Comparison of ENCODE assay signal across 11 cellular contexts in the genomic region with DNA sequence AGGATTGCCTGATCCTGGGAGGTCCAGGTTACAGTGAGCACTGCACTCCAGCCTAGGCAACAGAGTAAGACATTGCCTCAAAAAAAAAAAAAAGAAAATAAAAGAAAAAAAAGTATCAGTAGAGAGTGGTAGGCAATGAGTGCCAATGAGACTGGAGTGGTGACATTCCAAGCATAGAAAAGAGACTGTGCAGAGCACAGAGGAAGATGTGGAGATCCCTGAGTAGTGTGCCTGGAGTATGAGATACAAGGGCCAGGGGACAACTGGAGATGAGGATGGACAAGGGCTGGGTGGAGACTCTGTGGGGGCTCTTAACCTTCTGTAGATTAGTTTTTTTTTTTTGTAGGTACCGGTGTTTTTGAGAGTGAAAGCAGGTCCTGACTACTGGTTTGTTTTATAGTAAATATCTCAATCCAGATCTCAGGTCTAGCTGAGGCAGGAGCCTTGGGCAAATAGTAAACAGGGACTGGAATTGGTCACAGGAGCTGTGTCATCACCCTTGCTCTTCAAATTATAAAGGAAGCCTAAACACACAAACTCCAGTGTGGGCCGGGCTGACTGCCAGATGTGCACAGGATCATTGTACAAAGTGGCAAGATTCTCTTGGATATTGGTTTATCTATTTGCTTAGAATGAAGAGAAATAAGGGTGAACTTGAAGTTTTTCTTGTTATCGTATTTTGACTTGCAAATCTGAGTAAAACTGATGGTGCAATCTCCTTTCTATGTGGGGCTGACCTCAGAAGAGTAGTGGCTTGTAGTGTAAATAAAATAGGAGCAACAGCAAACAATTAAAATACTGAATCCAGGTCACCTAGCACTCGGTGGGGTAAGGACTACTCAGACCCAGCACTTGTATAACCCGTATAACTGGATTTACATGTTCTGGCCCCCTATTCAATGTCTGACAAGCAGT.
DNase-seq lines count a peak whose midpoint lies in the region; ATAC-seq and TF ChIP-seq lines count a peak whose summit lies in the region.
"Had no signal": no experiment of that assay in that cellular context is flagged by ENCODE, and none has a peak within 500 bp of the region (broad histone marks: within the 10 kb centered on the region; RNA-seq: fewer than 3 reads in every experiment).

No MANE protein-coding gene starts in this region.

- H3K4me1 ChIP-seq in lung (ENCODE audit: control insufficient read depth in 2 of 2, insufficient read depth in 2 of 2, low read length in 2 of 2) (peaks cover 2 to 5% of the 10 kb centered on the region in 2 donors), ovary (ENCODE audit: insufficient read depth) (peaks cover under 1% of the 10 kb centered on the region)

- DNase-seq in DMS53 (lab: John Stamatoyannopoulos, UW) (peak; percentile 96), NCI-H1092 (lab: John Stamatoyannopoulos, UW) (peak; percentile 38), lung (ENCODE audit: low spot score) (peak; percentile 50), occipital lobe (lab: John Stamatoyannopoulos, UW) (no peak), ovary (no peak)
- no peak for DNase-seq in activated T-helper 2 cell treated with anti-CD3 and anti-CD28 coated beads, Interferon-gamma antibody, Interleukin-2, Interleukin-4, amounts not matched to agents 10 μg/mL and 5 μg/mL and 100 μg/mL, durations not matched to agents 14 hours and 24 hours and 36 hours (ENCODE audit: low spot score)
- DNase-seq: stimulated activated naive CD8-positive, alpha-beta T cell treated with anti-CD3 and anti-CD28 coated beads, Interleukin-15, amount 100 ng/mL, for 72 hours; T-helper 17 cell had no signal

- H3K36me3 ChIP-seq in lung (ENCODE audit: control insufficient read depth in 2 of 2, insufficient read depth in 2 of 2, low read length in 2 of 2) = no peaks in the 10 kb centered on the region
- H3K36me3 ChIP-seq in ovary = no peaks in the 10 kb centered on the region
- H3K36me3 ChIP-seq: BLaER1 treated with 17β-estradiol and CSF1 and Interleukin-3, amounts not matched to agents 10 nM and 100 nM had no signal

- H3K4me1 Mint-ChIP-seq in activated T-helper 2 cell treated with anti-CD3 and anti-CD28 coated beads, Interferon-gamma antibody, Interleukin-2, Interleukin-4, amounts not matched to agents 10 μg/mL and 5 μg/mL and 100 μg/mL, durations not matched to agents 14 hours and 24 hours and 36 hours (ENCODE audit: low read depth) = peaks cover 6% of the 10 kb centered on the region
- H3K4me1 Mint-ChIP-seq: stimulated activated naive CD8-positive, alpha-beta T cell treated with anti-CD3 and anti-CD28 coated beads, Interleukin-15, amount 100 ng/mL, for 72 hours; T-helper 17 cell had no signal

- TF ChIP-seq EP300 in ovary (IDR thresholded peaks at IDR 0.05) = no peak

- no peak overlapping the region for H3K27ac Mint-ChIP-seq in activated T-helper 2 cell treated with anti-CD3 and anti-CD28 coated beads, Interferon-gamma antibody, Interleukin-2, Interleukin-4, amounts not matched to agents 10 μg/mL and 5 μg/mL and 100 μg/mL, durations not matched to agents 14 hours and 24 hours and 36 hours
- H3K27ac Mint-ChIP-seq: T-helper 17 cell had no signal

- no peaks in the 10 kb centered on the region for H3K36me3 Mint-ChIP-seq in activated T-helper 2 cell treated with anti-CD3 and anti-CD28 coated beads, Interferon-gamma antibody, Interleukin-2, Interleukin-4, amounts not matched to agents 10 μg/mL and 5 μg/mL and 100 μg/mL, durations not matched to agents 14 hours and 24 hours and 36 hours (ENCODE audit: low read depth)

- H3K27ac ChIP-seq in VCaP (peak overlapping the region; percentile 95), lung (ENCODE audit: low read depth in 1 of 2, low read length in 1 of 2) (peak overlapping the region in 1 of 2 donors; percentile 82), ovary (no peak overlapping the region)
- H3K27ac ChIP-seq: BLaER1 treated with 17β-estradiol and CSF1 and Interleukin-3, amounts not matched to agents 10 nM and 100 nM had no signal

- peak; percentile 75 for ATAC-seq in lung (ENCODE audit: insufficient read depth, low FRiP score)
- no peak for ATAC-seq in HG03378 (IDR thresholded peaks at IDR 0.05; ENCODE audit: unreplicated experiment)
- ATAC-seq: stimulated activated naive CD8-positive, alpha-beta T cell treated with anti-CD3 and anti-CD28 coated beads, Interleukin-15, amount 100 ng/mL, for 72 hours; T-helper 17 cell had no signal

- 59 to 78% methylated on average over 5 of the region's 5 CpGs for WGBS in lung, 2 donors
- 86 to 94% (median 90%) methylated on average over 5 of the region's 5 CpGs for WGBS in ovary, 3 donors

- H3K4me3 Mint-ChIP-seq in activated T-helper 2 cell treated with anti-CD3 and anti-CD28 coated beads, Interferon-gamma antibody, Interleukin-2, Interleukin-4, amounts not matched to agents 10 μg/mL and 5 μg/mL and 100 μg/mL, durations not matched to agents 14 hours and 24 hours and 36 hours (ENCODE audit: low read depth) = no peak overlapping the region
- H3K4me3 Mint-ChIP-seq: stimulated activated naive CD8-positive, alpha-beta T cell treated with anti-CD3 and anti-CD28 coated beads, Interleukin-15, amount 100 ng/mL, for 72 hours; T-helper 17 cell had no signal

- H3K27me3 Mint-ChIP-seq in activated T-helper 2 cell treated with anti-CD3 and anti-CD28 coated beads, Interferon-gamma antibody, Interleukin-2, Interleukin-4, amounts not matched to agents 10 μg/mL and 5 μg/mL and 100 μg/mL, durations not matched to agents 14 hours and 24 hours and 36 hours (ENCODE audit: low read depth) = peaks cover 2% of the 10 kb centered on the region

- TF ChIP-seq CTCF in VCaP (conservative IDR thresholded peaks at IDR 0.05) = no peak
- TF ChIP-seq CTCF in lung (IDR thresholded peaks at IDR 0.05; ENCODE audit: control extremely low read depth, extremely low read depth) = no peak
- no peak for TF ChIP-seq CTCF in ovary (IDR thresholded peaks at IDR 0.05)

- no peak for TF ChIP-seq POLR2A in ovary (IDR thresholded peaks at IDR 0.05)

- H3K4me3 ChIP-seq in lung (no peak overlapping the region), ovary (no peak overlapping the region)
- H3K4me3 ChIP-seq: BLaER1 treated with 17β-estradiol and CSF1 and Interleukin-3, amounts not matched to agents 10 nM and 100 nM had no signal

- H3K9me3 Mint-ChIP-seq in activated T-helper 2 cell treated with anti-CD3 and anti-CD28 coated beads, Interferon-gamma antibody, Interleukin-2, Interleukin-4, amounts not matched to agents 10 μg/mL and 5 μg/mL and 100 μg/mL, durations not matched to agents 14 hours and 24 hours and 36 hours = no peaks in the 10 kb centered on the region
- H3K9me3 Mint-ChIP-seq: stimulated activated naive CD8-positive, alpha-beta T cell treated with anti-CD3 and anti-CD28 coated beads, Interleukin-15, amount 100 ng/mL, for 72 hours had no signal

- H3K27me3 ChIP-seq in lung (ENCODE audit: control insufficient read depth, insufficient read depth) (no peaks in the 10 kb centered on the region), ovary (no peaks in the 10 kb centered on the region)
- H3K27me3 ChIP-seq: BLaER1 treated with 17β-estradiol and CSF1 and Interleukin-3, amounts not matched to agents 10 nM and 100 nM had no signal

- H3K9me3 ChIP-seq in lung (ENCODE audit: control insufficient read depth in 2 of 2, insufficient read depth in 1 of 2, low read length in 1 of 2) (no peaks in the 10 kb centered on the region), ovary (no peaks in the 10 kb centered on the region)
- H3K9me3 ChIP-seq: BLaER1 treated with 17β-estradiol and CSF1 and Interleukin-3, amounts not matched to agents 10 nM and 100 nM had no signal

- intact Hi-C loops in activated T-helper 2 cell treated with anti-CD3 and anti-CD28 coated beads, Interferon-gamma antibody, Interleukin-2, Interleukin-4, amounts not matched to agents 10 μg/mL and 5 μg/mL and 100 μg/mL, durations not matched to agents 14 hours and 24 hours and 36 hours (cut with micrococcal nuclease) = no loop called here
- intact Hi-C loops in ovary (cut with DNase I) = no loop called here

Comparison
In these comparisons a context has a peak if more than half of its experiments do, and no peak if none do; other contexts are left out.
1. DNase-seq: peak in DMS53 (single experiment), NCI-H1092 (single experiment) and lung (single experiment); none in activated T-helper 2 cell treated with anti-CD3 and anti-CD28 coated beads, Interferon-gamma antibody, Interleukin-2, Interleukin-4, amounts not matched to agents 10 μg/mL and 5 μg/mL and 100 μg/mL, durations not matched to agents 14 hours and 24 hours and 36 hours (single experiment), occipital lobe (single experiment) and ovary (0 of 5).